ENCODE assay signal across 8 cellular contexts in the genomic region with DNA sequence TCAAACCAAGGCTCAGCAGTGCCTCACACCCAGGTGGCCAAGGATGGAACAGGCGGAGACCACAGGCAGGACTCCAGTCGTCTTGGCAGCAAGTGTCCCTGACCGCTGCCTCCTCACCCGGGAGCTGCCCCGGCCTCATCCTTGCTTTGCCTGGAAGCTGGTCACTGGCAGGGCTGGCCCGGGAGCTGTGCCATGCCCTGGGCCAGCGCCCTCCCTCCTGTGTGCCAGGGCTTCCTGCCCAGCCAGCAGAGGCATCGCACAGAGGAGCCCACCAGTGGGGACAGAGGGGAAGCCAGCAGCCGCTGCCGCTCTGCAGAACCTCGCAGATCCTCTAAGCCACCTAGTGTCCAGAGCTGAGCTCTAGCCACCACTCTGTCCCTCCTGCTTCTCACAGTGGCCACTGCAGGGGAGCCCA. TPM values are rescaled to one million over a fixed set of nuclear protein-coding genes. Genes with fewer than 3 reads are reported as not detected.
DNase-seq lines count a peak whose midpoint lies in the region; ATAC-seq and TF ChIP-seq lines count a peak whose summit lies in the region.

No MANE protein-coding gene starts in this region.

- H3K4me3 ChIP-seq in lung (no peak overlapping the region), upper lobe of right lung (no peak overlapping the region)

- H3K4me1 ChIP-seq in lung (ENCODE audit: control insufficient read depth in 2 of 2, insufficient read depth in 2 of 2, low read length in 2 of 2), result peaks cover 9% of the 10 kb centered on the region in 2 donors
- peaks cover 10% of the 10 kb centered on the region for H3K4me1 ChIP-seq in upper lobe of right lung

- POLR2A ChIA-PET in activated CD4-positive, alpha-beta T cell treated with anti-CD3 and anti-CD28 coated beads, Interleukin-2, amount 10 ng/mL, durations not matched to agents 7 days and 5 days (lab: Charles Lee), result no interaction called here

- CTCF ChIA-PET in activated CD4-positive, alpha-beta T cell treated with anti-CD3 and anti-CD28 coated beads, Interleukin-2, amount 10 ng/mL, durations not matched to agents 7 days and 5 days (lab: Charles Lee), result no interaction called here

- intact Hi-C loops in upper lobe of right lung (cut with DNase I), result no loop called here

- H3K4me3 Mint-ChIP-seq in activated CD4-positive, alpha-beta T cell treated with anti-CD3 and anti-CD28 coated beads, Interleukin-2, amount 10 ng/mL, durations not matched to agents 7 days and 5 days, result no peak overlapping the region

- ATAC-seq in lung (ENCODE audit: insufficient read depth, low FRiP score), result peak; percentile 27
- ATAC-seq in upper lobe of right lung, result peak; percentile 77
- ATAC-seq in GM19035 (IDR thresholded peaks at IDR 0.05; ENCODE audit: unreplicated experiment), result no peak

- H3K27me3 Mint-ChIP-seq in activated CD4-positive, alpha-beta T cell treated with anti-CD3 and anti-CD28 coated beads, Interleukin-2, amount 10 ng/mL, durations not matched to agents 7 days and 5 days, result peaks cover 23% of the 10 kb centered on the region

- DNase-seq in NCI-H2029 (lab: John Stamatoyannopoulos, UW) (peak; percentile 29), NCI-H2029 treated with DMSO at 0.1 percent for 48 hours (lab: John Stamatoyannopoulos, UW) (no peak), dermis microvascular lymphatic vessel endothelial cell (ENCODE audit: low read depth in 2 of 2) (peak; percentile 54 to 66), lung (ENCODE audit: low spot score) (no peak), upper lobe of right lung (peak; percentile 73), EL (no peak)
- DNase-seq in activated CD4-positive, alpha-beta T cell treated with anti-CD3 and anti-CD28 coated beads, Interleukin-2, amount 10 ng/mL, durations not matched to agents 7 days and 5 days, result no peak

- H3K27ac ChIP-seq in lung (ENCODE audit: low read depth in 1 of 2, low read length in 1 of 2) (peak overlapping the region; percentile 6 to 55), upper lobe of right lung (no peak overlapping the region)

- no peak overlapping the region for H3K27ac Mint-ChIP-seq in activated CD4-positive, alpha-beta T cell treated with anti-CD3 and anti-CD28 coated beads, Interleukin-2, amount 10 ng/mL, durations not matched to agents 7 days and 5 days

- H3K9me3 ChIP-seq in lung (ENCODE audit: control insufficient read depth in 2 of 2, insufficient read depth in 1 of 2, low read length in 1 of 2), result no peaks in the 10 kb centered on the region
- H3K9me3 ChIP-seq in upper lobe of right lung, result no peaks in the 10 kb centered on the region

- WGBS in lung, 2 donors, result 30 to 37% methylated on average over 11 of the region's 11 CpGs

- H3K36me3 Mint-ChIP-seq in activated CD4-positive, alpha-beta T cell treated with anti-CD3 and anti-CD28 coated beads, Interleukin-2, amount 10 ng/mL, durations not matched to agents 7 days and 5 days (ENCODE audit: low read depth), result no peaks in the 10 kb centered on the region

- H3K4me1 Mint-ChIP-seq in activated CD4-positive, alpha-beta T cell treated with anti-CD3 and anti-CD28 coated beads, Interleukin-2, amount 10 ng/mL, durations not matched to agents 7 days and 5 days, result peaks cover 4% of the 10 kb centered on the region

- no peaks in the 10 kb centered on the region for H3K36me3 ChIP-seq in lung (ENCODE audit: control insufficient read depth in 2 of 2, insufficient read depth in 2 of 2, low read length in 2 of 2)
- H3K36me3 ChIP-seq in upper lobe of right lung, result no peaks in the 10 kb centered on the region

- H3K27me3 ChIP-seq in lung (ENCODE audit: control insufficient read depth, insufficient read depth) (no peaks in the 10 kb centered on the region), upper lobe of right lung (peaks cover 4% of the 10 kb centered on the region)

- H3K9me3 Mint-ChIP-seq in activated CD4-positive, alpha-beta T cell treated with anti-CD3 and anti-CD28 coated beads, Interleukin-2, amount 10 ng/mL, durations not matched to agents 7 days and 5 days, result no peaks in the 10 kb centered on the region

- TF ChIP-seq CTCF in lung (IDR thresholded peaks at IDR 0.05; ENCODE audit: control extremely low read depth, extremely low read depth), result peak; percentile 14
- peak; percentile 36 for TF ChIP-seq CTCF in upper lobe of right lung (IDR thresholded peaks at IDR 0.05)

RNA-seq across cellular contexts. Expression of a gene that starts 7.8 kb away (rescaled TPM):
- 1.4 and 2.3 TPM in 2 replicates for total RNA-seq in dermis microvascular lymphatic vessel endothelial cell
- 10 to 100 TPM; 61.9 to 69.9 TPM for total RNA-seq in lung
- polyA plus RNA-seq in lung, result 10 to 100 TPM; 10.3 to 19.2 TPM
- 63.6 TPM for total RNA-seq in upper lobe of right lung
- total RNA-seq in activated CD4-positive, alpha-beta T cell treated with anti-CD3 and anti-CD28 coated beads, Interleukin-2, amount 10 ng/mL, durations not matched to agents 7 days and 5 days, result 1 to 10 TPM; 7.6 to 9.8 TPM

Comparison
In these comparisons a context has a peak if more than half of its experiments do, and no peak if none do; other contexts are left out.
1. DNase-seq: peak in NCI-H2029 (single experiment), dermis microvascular lymphatic vessel endothelial cell (2 of 2) and upper lobe of right lung (single experiment); none in NCI-H2029 treated with DMSO at 0.1 percent for 48 hours (single experiment), lung (single experiment), EL (single experiment) and activated CD4-positive, alpha-beta T cell treated with anti-CD3 and anti-CD28 coated beads, Interleukin-2, amount 10 ng/mL, durations not matched to agents 7 days and 5 days (single experiment).